18 cellular contexts compared by ENCODE assay signal in genomic region chr3:37295925-37296324, GRCh38. TPM values are rescaled to one million over a fixed set of nuclear protein-coding genes. Genes with fewer than 3 reads are reported as not detected.
DNase-seq lines count a peak whose midpoint lies in the region; ATAC-seq and TF ChIP-seq lines count a peak whose summit lies in the region.
"Had no signal": no experiment of that assay in that cellular context is flagged by ENCODE, and none has a peak within 500 bp of the region (broad histone marks: within the 10 kb centered on the region; RNA-seq: fewer than 3 reads in every experiment).

No MANE protein-coding gene starts in this region.

- H3K9me3 ChIP-seq in left lung, result no peaks in the 10 kb centered on the region
- H3K9me3 ChIP-seq: Caco-2 had no signal

- H3K36me3 ChIP-seq in left lung, result peaks cover 0 to 88% of the 10 kb centered on the region in 2 donors

- intact Hi-C loops in left lung (cut with DNase I), result no loop called here

- H3K4me3 ChIP-seq in fibroblast of pulmonary artery (replicated peaks; ENCODE audit: low read depth, low read length) (no peak overlapping the region), left lung (no peak overlapping the region)
- H3K4me3 ChIP-seq: lung had no signal

- TF ChIP-seq CTCF in fibroblast of pulmonary artery (IDR thresholded peaks at IDR 0.05; ENCODE audit: low read length, missing control alignments), result no peak
- no peak for TF ChIP-seq CTCF in left lung (IDR thresholded peaks at IDR 0.05)

- H3K4me1 ChIP-seq in left lung, result peaks cover 0 to 9% of the 10 kb centered on the region in 2 donors
- H3K4me1 ChIP-seq: Caco-2 had no signal

- no peaks in the 10 kb centered on the region for H3K27me3 ChIP-seq in left lung

- ATAC-seq in left lung, result no peak
- ATAC-seq in GM19351 (IDR thresholded peaks at IDR 0.05; ENCODE audit: unreplicated experiment), result no peak
- ATAC-seq: naive thymus-derived CD4-positive, alpha-beta T cell; T-helper 17 cell had no signal

- in situ Hi-C loops in KBM-7 (cut with MboI; ENCODE audit: low pct_unique_long_range_greater_than_20kb, low sequenced_read_pairs), result no loop called here

- no peak overlapping the region for H3K27ac ChIP-seq in left lung

- peak; percentile 36 for DNase-seq in EH (ENCODE audit: low read depth)
- DNase-seq in KBM-7, result peak; percentile 30
- DNase-seq in SKM-1 (lab: John Stamatoyannopoulos, UW; ENCODE audit: unreplicated experiment), result peak; percentile 49
- DNase-seq in fibroblast of pulmonary artery (ENCODE audit: low read depth), result peak; percentile 49
- DNase-seq in left lung, result no peak
- DNase-seq in midbrain (lab: John Stamatoyannopoulos, UW), result no peak
- no peak for DNase-seq in SHP77 (lab: John Stamatoyannopoulos, UW)
- DNase-seq: activated B cell treated with CpG ODN at 0.5 μM for 24 hours; anterior cingulate cortex; Caco-2; glutamatergic neuron; naive thymus-derived CD4-positive, alpha-beta T cell; NCI-H1092 treated with DMSO at 0.1 percent for 48 hours; NCI-H2081 treated with DMSO at 0.1 percent for 48 hours; NCI-H69; T-helper 17 cell had no signal

RNA-seq across cellular contexts. Expression of gene GOLGA4, which starts 52.9 kb away (rescaled TPM):
- total RNA-seq in left lung, result 100 to 1,000 TPM in 1 of 2 donors, 10 to 100 TPM in 1; 96.1 to 108 TPM

Comparison
In these comparisons a context has a peak if more than half of its experiments do, and no peak if none do; other contexts are left out.
1. DNase-seq: peak in EH (single experiment), KBM-7 (single experiment), SKM-1 (single experiment) and fibroblast of pulmonary artery (single experiment); none in left lung (0 of 2), midbrain (single experiment) and SHP77 (0 of 2).